21 cellular contexts compared by ENCODE assay signal in the genomic region with DNA sequence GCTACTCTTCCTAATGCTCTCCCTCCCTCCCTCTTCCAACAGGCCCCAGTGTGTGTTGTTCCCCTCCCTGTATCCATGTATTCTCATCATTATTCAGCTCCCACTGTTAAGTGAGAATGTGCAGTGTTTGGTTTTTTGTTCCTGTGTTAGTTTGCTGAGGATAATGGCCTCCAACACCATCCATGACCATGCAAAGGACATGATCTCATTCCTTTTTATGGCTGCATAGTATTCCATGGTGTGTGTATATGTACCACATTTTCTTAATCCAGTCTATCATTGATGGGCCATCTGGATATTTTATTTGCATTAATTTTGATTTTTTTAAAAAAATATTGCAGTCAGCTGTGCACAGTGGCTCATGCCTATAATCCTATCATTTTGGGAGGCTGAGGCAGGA. TPM values are rescaled to one million over a fixed set of nuclear protein-coding genes. Genes with fewer than 3 reads are reported as not detected.
DNase-seq lines count a peak whose midpoint lies in the region; TF ChIP-seq lines count a peak whose summit lies in the region.
"Had no signal": no experiment of that assay in that cellular context is flagged by ENCODE, and none has a peak within 500 bp of the region (broad histone marks: within the 10 kb centered on the region; RNA-seq: fewer than 3 reads in every experiment).

No MANE protein-coding gene starts in this region.

- no peak overlapping the region for H2AFZ ChIP-seq in Karpas-422 (ENCODE audit: low read length)

- intact Hi-C loops in activated CD4-positive, alpha-beta memory T cell treated with anti-CD3 and anti-CD28 coated beads for 36 hours (cut with micrococcal nuclease) = no loop called here
- intact Hi-C loops in cardiac septum (cut with DNase I) = no loop called here
- intact Hi-C loops in CD4-positive, alpha-beta memory T cell (cut with micrococcal nuclease) = no loop called here

- H3K27me3 ChIP-seq in Karpas-422 (ENCODE audit: low read length) = no peaks in the 10 kb centered on the region
- H3K27me3 ChIP-seq in CD4-positive, alpha-beta memory T cell (ENCODE audit: insufficient read depth, low read length) = no peaks in the 10 kb centered on the region
- H3K27me3 ChIP-seq: BE2C, BLaER1 had no signal

- H3K4me1 ChIP-seq in Karpas-422 (ENCODE audit: low read length) = peaks cover 3% of the 10 kb centered on the region; the same call in 1 of the 2 replicates
- H3K4me1 ChIP-seq in CD4-positive, alpha-beta memory T cell (ENCODE audit: insufficient read depth, low read length) = no peaks in the 10 kb centered on the region
- H3K4me1 ChIP-seq: BE2C, BLaER1, Caco-2 had no signal

- H4K20me1 ChIP-seq in Karpas-422 (ENCODE audit: insufficient read depth, low read depth, low read length) = no peaks in the 10 kb centered on the region
- H4K20me1 ChIP-seq: BLaER1 had no signal

- peak overlapping the region; percentile 31 for H3K27ac Mint-ChIP-seq in activated CD4-positive, alpha-beta memory T cell treated with anti-CD3 and anti-CD28 coated beads, Interleukin-2, amount 10 ng/mL, durations not matched to agents 7 days and 5 days
- no peak overlapping the region for H3K27ac Mint-ChIP-seq in activated CD4-positive, alpha-beta memory T cell treated with anti-CD3 and anti-CD28 coated beads for 36 hours
- H3K27ac Mint-ChIP-seq in neural crest cell (ENCODE audit: unreplicated experiment) = no peak overlapping the region
- H3K27ac Mint-ChIP-seq in CD4-positive, alpha-beta memory T cell = no peak overlapping the region
- H3K27ac Mint-ChIP-seq: CD14-positive monocyte; CD4-positive, CD25-positive, alpha-beta regulatory T cell; CD8-positive, alpha-beta T cell had no signal

- H3K9me3 ChIP-seq in Karpas-422 (ENCODE audit: low read length) = no peaks in the 10 kb centered on the region
- no peaks in the 10 kb centered on the region for H3K9me3 ChIP-seq in CD4-positive, alpha-beta memory T cell (ENCODE audit: control insufficient read depth in 1 of 2, low read length in 2 of 2)
- H3K9me3 ChIP-seq: BE2C, BLaER1, Caco-2 had no signal

- no peak overlapping the region for H3K27ac ChIP-seq in Karpas-422 (ENCODE audit: low read length)
- H3K27ac ChIP-seq in CD4-positive, alpha-beta memory T cell (ENCODE audit: low read depth, low read length) = no peak overlapping the region
- H3K27ac ChIP-seq: BLaER1 had no signal

- CTCF ChIA-PET in activated CD4-positive, alpha-beta memory T cell treated with anti-CD3 and anti-CD28 coated beads, Interleukin-2, amount 10 ng/mL, durations not matched to agents 7 days and 5 days (lab: Charles Lee) = no interaction called here
- CTCF ChIA-PET in activated CD4-positive, alpha-beta memory T cell treated with anti-CD3 and anti-CD28 coated beads for 36 hours (lab: Charles Lee) = no interaction called here
- CTCF ChIA-PET in CD4-positive, alpha-beta memory T cell (lab: Charles Lee; ENCODE audit: partially characterized antibody) = no interaction called here

- no peak overlapping the region for H3K4me3 ChIP-seq in Karpas-422 (ENCODE audit: low read length)
- H3K4me3 ChIP-seq in CD4-positive, alpha-beta memory T cell (ENCODE audit: low read length in 2 of 2) = no peak overlapping the region
- H3K4me3 ChIP-seq: BLaER1 had no signal

- no peak overlapping the region for H3K4me2 ChIP-seq in Karpas-422 (ENCODE audit: low read depth, low read length, poor library complexity, severe bottlenecking)
- H3K4me2 ChIP-seq: BLaER1 had no signal

- H3K27me3 Mint-ChIP-seq in activated CD4-positive, alpha-beta memory T cell treated with anti-CD3 and anti-CD28 coated beads, Interleukin-2, amount 10 ng/mL, durations not matched to agents 7 days and 5 days = no peaks in the 10 kb centered on the region
- H3K27me3 Mint-ChIP-seq in activated CD4-positive, alpha-beta memory T cell treated with anti-CD3 and anti-CD28 coated beads for 36 hours = peaks cover 18% of the 10 kb centered on the region
- peaks cover 22% of the 10 kb centered on the region for H3K27me3 Mint-ChIP-seq in neural crest cell (ENCODE audit: low read depth)
- H3K27me3 Mint-ChIP-seq in CD4-positive, alpha-beta memory T cell = peaks cover 15 to 21% of the 10 kb centered on the region in 2 donors

- H3K36me3 ChIP-seq in Karpas-422 (ENCODE audit: insufficient read depth, low read length) = no peaks in the 10 kb centered on the region
- H3K36me3 ChIP-seq in CD4-positive, alpha-beta memory T cell (ENCODE audit: insufficient read depth, low read length) = no peaks in the 10 kb centered on the region
- H3K36me3 ChIP-seq: BE2C, BLaER1 had no signal

- H3K9me2 ChIP-seq in Karpas-422 (replicated peaks; ENCODE audit: insufficient read depth, low read length) = no peaks in the 10 kb centered on the region

- no peaks in the 10 kb centered on the region for H3K36me3 Mint-ChIP-seq in activated CD4-positive, alpha-beta memory T cell treated with anti-CD3 and anti-CD28 coated beads, Interleukin-2, amount 10 ng/mL, durations not matched to agents 7 days and 5 days (ENCODE audit: low read depth)
- no peaks in the 10 kb centered on the region for H3K36me3 Mint-ChIP-seq in activated CD4-positive, alpha-beta memory T cell treated with anti-CD3 and anti-CD28 coated beads for 36 hours
- no peaks in the 10 kb centered on the region for H3K36me3 Mint-ChIP-seq in neural crest cell (ENCODE audit: low read depth)
- no peaks in the 10 kb centered on the region for H3K36me3 Mint-ChIP-seq in CD4-positive, alpha-beta memory T cell
- H3K36me3 Mint-ChIP-seq: CD14-positive monocyte; CD4-positive, CD25-positive, alpha-beta regulatory T cell; CD8-positive, alpha-beta T cell had no signal

- H3K9ac ChIP-seq in Karpas-422 (ENCODE audit: low read length) = no peak overlapping the region
- H3K9ac ChIP-seq: BLaER1 had no signal

- H3K79me2 ChIP-seq in Karpas-422 (ENCODE audit: low read length) = no peaks in the 10 kb centered on the region

- no peaks in the 10 kb centered on the region for H3K9me3 Mint-ChIP-seq in activated CD4-positive, alpha-beta memory T cell treated with anti-CD3 and anti-CD28 coated beads, Interleukin-2, amount 10 ng/mL, durations not matched to agents 7 days and 5 days
- H3K9me3 Mint-ChIP-seq in activated CD4-positive, alpha-beta memory T cell treated with anti-CD3 and anti-CD28 coated beads for 36 hours = no peaks in the 10 kb centered on the region
- no peaks in the 10 kb centered on the region for H3K9me3 Mint-ChIP-seq in neural crest cell
- H3K9me3 Mint-ChIP-seq in CD4-positive, alpha-beta memory T cell = peaks cover 0 to 3% (median 2%) of the 10 kb centered on the region in 8 donors
- H3K9me3 Mint-ChIP-seq: CD8-positive, alpha-beta T cell had no signal

- no peaks in the 10 kb centered on the region for H3K4me1 Mint-ChIP-seq in activated CD4-positive, alpha-beta memory T cell treated with anti-CD3 and anti-CD28 coated beads, Interleukin-2, amount 10 ng/mL, durations not matched to agents 7 days and 5 days
- peaks cover 8% of the 10 kb centered on the region for H3K4me1 Mint-ChIP-seq in activated CD4-positive, alpha-beta memory T cell treated with anti-CD3 and anti-CD28 coated beads for 36 hours (ENCODE audit: low read depth)
- H3K4me1 Mint-ChIP-seq in neural crest cell = peaks cover 2% of the 10 kb centered on the region
- no peaks in the 10 kb centered on the region for H3K4me1 Mint-ChIP-seq in CD4-positive, alpha-beta memory T cell
- H3K4me1 Mint-ChIP-seq: CD14-positive monocyte had no signal

- DNase-seq in activated CD4-positive, alpha-beta memory T cell treated with anti-CD3 and anti-CD28 coated beads, Interleukin-2, amount 10 ng/mL, durations not matched to agents 7 days and 5 days = no peak
- no peak for DNase-seq in activated CD4-positive, alpha-beta memory T cell treated with anti-CD3 and anti-CD28 coated beads for 36 hours
- DNase-seq in Karpas-422 (peak; percentile 4), neural crest cell (ENCODE audit: low read depth, low spot score) (no peak), NCI-H2171 (lab: John Stamatoyannopoulos, UW) (no peak), cardiac septum (ENCODE audit: low spot score) (no peak)
- no peak for DNase-seq in CD4-positive, alpha-beta memory T cell
- DNase-seq: 8988T; ACHN; BE2C; C1 segment of cervical spinal cord; Caco-2; Calu3; CD4-positive, CD25-positive, alpha-beta regulatory T cell; CD8-positive, alpha-beta T cell; DMS79 treated with DMSO at 0.1 percent for 48 hours; GF-D8 had no signal

- POLR2A ChIA-PET in activated CD4-positive, alpha-beta memory T cell treated with anti-CD3 and anti-CD28 coated beads, Interleukin-2, amount 10 ng/mL, durations not matched to agents 7 days and 5 days (lab: Charles Lee) = no interaction called here
- POLR2A ChIA-PET in activated CD4-positive, alpha-beta memory T cell treated with anti-CD3 and anti-CD28 coated beads for 36 hours (lab: Charles Lee) = no interaction called here
- POLR2A ChIA-PET in CD4-positive, alpha-beta memory T cell (lab: Charles Lee; ENCODE audit: partially characterized antibody) = no interaction called here

- TF ChIP-seq CTCF in neural crest cell (conservative IDR thresholded peaks at IDR 0.05) = no peak

- H3K4me3 Mint-ChIP-seq in activated CD4-positive, alpha-beta memory T cell treated with anti-CD3 and anti-CD28 coated beads, Interleukin-2, amount 10 ng/mL, durations not matched to agents 7 days and 5 days = no peak overlapping the region
- H3K4me3 Mint-ChIP-seq in activated CD4-positive, alpha-beta memory T cell treated with anti-CD3 and anti-CD28 coated beads for 36 hours = no peak overlapping the region
- H3K4me3 Mint-ChIP-seq in neural crest cell = peak overlapping the region; percentile 41
- H3K4me3 Mint-ChIP-seq in CD4-positive, alpha-beta memory T cell = no peak overlapping the region
- H3K4me3 Mint-ChIP-seq: CD14-positive monocyte; CD4-positive, CD25-positive, alpha-beta regulatory T cell; CD8-positive, alpha-beta T cell had no signal

RNA-seq across cellular contexts. Expression of gene ZNRF4, which starts 15.8 kb away (rescaled TPM):
- total RNA-seq in activated CD4-positive, alpha-beta memory T cell treated with anti-CD3 and anti-CD28 coated beads, Interleukin-2, amount 10 ng/mL, durations not matched to agents 7 days and 5 days = not detected
- not detected for total RNA-seq in activated CD4-positive, alpha-beta memory T cell treated with anti-CD3 and anti-CD28 coated beads for 36 hours
- not detected in 2 replicates for total RNA-seq in Karpas-422 (2014; rRNA removed; shearing (Covaris generic); ENCODE audit: low replicate concordance)
- total RNA-seq in neural crest cell = not detected in 2 replicates
- not detected for total RNA-seq in cardiac septum
- not detected for total RNA-seq in CD4-positive, alpha-beta memory T cell
- not detected for polyA plus RNA-seq in CD4-positive, alpha-beta memory T cell
- total RNA-seq: A673; Caco-2; Calu3; CD4-positive, CD25-positive, alpha-beta regulatory T cell; CD8-positive, alpha-beta T cell had no signal
- polyA plus RNA-seq: AG04450; CD14-positive monocyte; CD4-positive, CD25-positive, alpha-beta regulatory T cell had no signal
